Comparison of ENCODE assay signal across 15 cellular contexts in genomic region chr4:18882468-18882867, GRCh38.
DNase-seq lines count a peak whose midpoint lies in the region; ATAC-seq, FAIRE-seq and TF ChIP-seq lines count a peak whose summit lies in the region.
"Had no signal": no experiment of that assay in that cellular context is flagged by ENCODE, and none has a peak within 500 bp of the region (broad histone marks: within the 10 kb centered on the region; RNA-seq: fewer than 3 reads in every experiment).

No MANE protein-coding gene starts in this region.

- no peaks in the 10 kb centered on the region for H3K4me1 ChIP-seq in endothelial cell of umbilical vein (ENCODE audit: control insufficient read depth, extremely low read depth, insufficient read depth, low read length)
- peaks cover 10% of the 10 kb centered on the region for H3K4me1 ChIP-seq in neuron (ENCODE audit: insufficient read depth, low read length)
- H3K4me1 ChIP-seq: colonic mucosa, pancreas had no signal

- ATAC-seq in GM19463 (IDR thresholded peaks at IDR 0.05; ENCODE audit: unreplicated experiment) = no peak
- ATAC-seq in HG03159 (IDR thresholded peaks at IDR 0.05; ENCODE audit: unreplicated experiment) = no peak

- H3K4me3 ChIP-seq in endothelial cell of umbilical vein (replicated peaks in 1 of 3; ENCODE audit: insufficient read depth in 1 of 3, low read depth in 1 of 3, low read length in 3 of 3) (no peak overlapping the region), neuron (ENCODE audit: low read length) (no peak overlapping the region)
- H3K4me3 ChIP-seq: colonic mucosa, pancreas had no signal

- H2AFZ ChIP-seq in endothelial cell of umbilical vein (ENCODE audit: low read depth, low read length) (no peak overlapping the region), neuron (ENCODE audit: low read depth, low read length) (peak overlapping the region; percentile 76)

- no TSS peak for BruUV-seq in endothelial cell of umbilical vein (replicated peaks; lab: Mats Ljungman, UMichigan)

- H3K4me2 ChIP-seq in endothelial cell of umbilical vein (ENCODE audit: insufficient read depth, low read length) = no peak overlapping the region

- no peak for FAIRE-seq in endothelial cell of umbilical vein (lab: Jason Lieb, UNC)
- FAIRE-seq: pancreas had no signal

- no peak overlapping the region for H3K9ac ChIP-seq in endothelial cell of umbilical vein (replicated peaks; ENCODE audit: extremely low read depth, insufficient read depth, low read length)

- H3K36me3 ChIP-seq in endothelial cell of umbilical vein (ENCODE audit: control insufficient read depth in 2 of 2, extremely low read depth in 1 of 2, insufficient read depth in 2 of 2, low read length in 2 of 2) = no peaks in the 10 kb centered on the region
- no peaks in the 10 kb centered on the region for H3K36me3 ChIP-seq in neuron (ENCODE audit: insufficient read depth, low read length)
- H3K36me3 ChIP-seq: colonic mucosa, pancreas had no signal

- no peaks in the 10 kb centered on the region for H3K9me3 ChIP-seq in endothelial cell of umbilical vein (replicated peaks; ENCODE audit: control insufficient read depth, insufficient read depth, low read length)
- H3K9me3 ChIP-seq in neuron (ENCODE audit: low read length) = no peaks in the 10 kb centered on the region
- H3K9me3 ChIP-seq: colonic mucosa, pancreas had no signal

- DNase-seq in ELR (ENCODE audit: low read depth) (peak; percentile 88), NCI-H460 (ENCODE audit: extremely low read depth, low read depth) (peak; percentile 16), endothelial cell of umbilical vein (ENCODE audit: low read depth, low spot score) (peak; percentile 2), NOMO-1 treated with DMSO at 0.1 percent for 48 hours (lab: John Stamatoyannopoulos, UW; ENCODE audit: unreplicated experiment) (no peak), T-helper 2 cell (no peak)
- DNase-seq: activated T-cell treated with anti-CD3 and anti-CD28 coated beads, Interleukin-2, amount 50 U/mL, for 48 hours; colonic mucosa; DND-41; Karpas-422; NCI-H526 treated with DMSO at 0.1 percent for 48 hours; pancreas; T-helper 9 cell had no signal

- POLR2A ChIA-PET in endothelial cell of umbilical vein (lab: Charles Lee) = interaction anchor here (0.6 kb wide), 1 partner anchor 349 kb away, joined by 3 read pairs; no protein-coding TSS in a partner anchor

- no peak for TF ChIP-seq CTCF in endothelial cell of umbilical vein (IDR thresholded peaks at IDR 0.05; ENCODE audit: extremely low read depth in 1 of 2, insufficient read depth in 1 of 2, low read depth in 1 of 2, low read length in 2 of 2)

- CTCF ChIA-PET in endothelial cell of umbilical vein (lab: Charles Lee) = no interaction called here

- intact Hi-C loops in endothelial cell of umbilical vein (cut with micrococcal nuclease) = no loop called here

- no peaks in the 10 kb centered on the region for H4K20me1 ChIP-seq in endothelial cell of umbilical vein (replicated peaks; ENCODE audit: control insufficient read depth, extremely low read depth, insufficient read depth, low read length)

- TF ChIP-seq POLR2A in endothelial cell of umbilical vein (IDR thresholded peaks at IDR 0.05; ENCODE audit: low read depth, low read length) = no peak

- dilution Hi-C loops in endothelial cell of umbilical vein (cut with MboI; ENCODE audit: extremely low pct_ligation_motif_present, low sequenced_read_pairs) = no loop called here

- no peaks in the 10 kb centered on the region for H3K9me1 ChIP-seq in endothelial cell of umbilical vein (replicated peaks; ENCODE audit: control insufficient read depth, extremely low read depth, insufficient read depth, low read length)

- H3K27me3 ChIP-seq in endothelial cell of umbilical vein (ENCODE audit: control insufficient read depth in 2 of 2, insufficient read depth in 2 of 2, low read length in 2 of 2) = no peaks in the 10 kb centered on the region
- H3K27me3 ChIP-seq in neuron (ENCODE audit: insufficient read depth, low read length) = no peaks in the 10 kb centered on the region
- H3K27me3 ChIP-seq: colonic mucosa, pancreas had no signal

- H3K27ac ChIP-seq in endothelial cell of umbilical vein (ENCODE audit: insufficient read depth, low read depth, low read length) = no peak overlapping the region
- H3K27ac ChIP-seq: colonic mucosa, pancreas had no signal

- H3K79me2 ChIP-seq in endothelial cell of umbilical vein (ENCODE audit: control insufficient read depth, insufficient read depth, low read length) = no peaks in the 10 kb centered on the region

TF ChIP-seq in endothelial cell of umbilical vein, 7 proteins besides CTCF, POLR2A, EP300 and RAD21:
- no peak for TF ChIP-seq EZH2 (IDR thresholded peaks at IDR 0.05; ENCODE audit: borderline replicate concordance, low read depth, low read length, severe bottlenecking)
- no peak for TF ChIP-seq MAX (IDR thresholded peaks at IDR 0.05; ENCODE audit: insufficient read depth, insufficient read length)
- no peak for TF ChIP-seq JUN (IDR thresholded peaks at IDR 0.05; ENCODE audit: borderline replicate concordance, insufficient read depth, insufficient read length, low read depth)
- TF ChIP-seq POLR2AphosphoS5 (IDR thresholded peaks at IDR 0.05; ENCODE audit: insufficient read depth, low read depth, low read length) = no peak
- no peak for TF ChIP-seq GATA2 (IDR thresholded peaks at IDR 0.05; ENCODE audit: insufficient read depth, insufficient read length, low read depth, low read length)
- no peak for TF ChIP-seq MYC (IDR thresholded peaks at IDR 0.05; ENCODE audit: low read depth, low read length)
- no peak for TF ChIP-seq FOS (IDR thresholded peaks at IDR 0.05; ENCODE audit: borderline replicate concordance, insufficient read depth, low read length)
TF ChIP-seq in endothelial cell of umbilical vein: peak in this region for 0.

Comparison
In these comparisons a context has a peak if more than half of its experiments do, and no peak if none do; other contexts are left out.
1. DNase-seq: peak in ELR (single experiment), NCI-H460 (single experiment) and endothelial cell of umbilical vein (single experiment); none in NOMO-1 treated with DMSO at 0.1 percent for 48 hours (single experiment) and T-helper 2 cell (0 of 5).